8 cellular contexts compared by ENCODE assay signal in genomic region chr10:35089641-35090161, GRCh38. TPM values are rescaled to one million over a fixed set of nuclear protein-coding genes. Genes with fewer than 3 reads are reported as not detected.
DNase-seq lines count a peak whose midpoint lies in the region; ATAC-seq and TF ChIP-seq lines count a peak whose summit lies in the region.

No MANE protein-coding gene starts in this region.

- H3K27ac ChIP-seq in neural cell (ENCODE audit: low read length): peak overlapping the region; percentile 93

- peak overlapping the region; percentile 93 for H3K27ac Mint-ChIP-seq in activated CD4-positive, alpha-beta T cell treated with anti-CD3 and anti-CD28 coated beads, Interleukin-2, amount 10 ng/mL, durations not matched to agents 24 days and 14 days

- peak overlapping the region; percentile 84 for H3K4me3 Mint-ChIP-seq in activated CD4-positive, alpha-beta T cell treated with anti-CD3 and anti-CD28 coated beads, Interleukin-2, amount 10 ng/mL, durations not matched to agents 24 days and 14 days

- peak overlapping the region; percentile 93 for H3K9ac ChIP-seq in neural cell (ENCODE audit: low read length)

- H3K4me3 ChIP-seq in fibroblast of mammary gland (ENCODE audit: control insufficient read depth, low read depth, low read length): peak overlapping the region; percentile 86
- peak overlapping the region; percentile 91 for H3K4me3 ChIP-seq in neural cell (ENCODE audit: low read length)

- H4K20me1 ChIP-seq in neural cell (ENCODE audit: insufficient read depth): no peaks in the 10 kb centered on the region

- H3F3A ChIP-seq in neural cell (ENCODE audit: insufficient read depth, low read length, poor library complexity, severe bottlenecking): no peaks in the 10 kb centered on the region

- no peaks in the 10 kb centered on the region for H3K36me3 ChIP-seq in neural cell (ENCODE audit: insufficient read depth, low read length)

- no peaks in the 10 kb centered on the region for H3K9me3 ChIP-seq in neural cell (ENCODE audit: low read length)

- peaks cover 40% of the 10 kb centered on the region for H3K4me1 Mint-ChIP-seq in activated CD4-positive, alpha-beta T cell treated with anti-CD3 and anti-CD28 coated beads, Interleukin-2, amount 10 ng/mL, durations not matched to agents 24 days and 14 days

- TF ChIP-seq EP300 in neural cell (conservative IDR thresholded peaks at IDR 0.05; ENCODE audit: poor library complexity, severe bottlenecking): no peak

- peaks cover 3% of the 10 kb centered on the region for H3K27me3 Mint-ChIP-seq in activated CD4-positive, alpha-beta T cell treated with anti-CD3 and anti-CD28 coated beads, Interleukin-2, amount 10 ng/mL, durations not matched to agents 24 days and 14 days

- H3K79me2 ChIP-seq in neural cell (replicated peaks; ENCODE audit: insufficient read depth, low read length): peaks cover 42% of the 10 kb centered on the region

- H3K36me3 Mint-ChIP-seq in activated CD4-positive, alpha-beta T cell treated with anti-CD3 and anti-CD28 coated beads, Interleukin-2, amount 10 ng/mL, durations not matched to agents 24 days and 14 days (ENCODE audit: low read depth): peaks cover 11% of the 10 kb centered on the region

- TF ChIP-seq CTCF in fibroblast of mammary gland (conservative IDR thresholded peaks at IDR 0.05; ENCODE audit: control insufficient read depth, insufficient read depth, low read depth, low read length) (no peak), neural cell (IDR thresholded peaks at IDR 0.05; ENCODE audit: poor library complexity, severe bottlenecking) (no peak)

- peak overlapping the region; percentile 59 for H3K4me2 ChIP-seq in neural cell (ENCODE audit: low read length)

- ATAC-seq in GM19438 (IDR thresholded peaks at IDR 0.05; ENCODE audit: low read depth, unreplicated experiment) (peak; percentile 27), HG03460 (IDR thresholded peaks at IDR 0.05; ENCODE audit: unreplicated experiment) (peak; percentile 37), GM19467 (IDR thresholded peaks at IDR 0.05; ENCODE audit: unreplicated experiment) (no peak)

- H2AFZ ChIP-seq in neural cell (ENCODE audit: low read depth, low read length): peak overlapping the region; percentile 68

- TF ChIP-seq RAD21 in neural cell (conservative IDR thresholded peaks at IDR 0.05): no peak

- intact Hi-C loops in activated CD4-positive, alpha-beta T cell treated with anti-CD3 and anti-CD28 coated beads, Interleukin-2, amount 10 ng/mL, durations not matched to agents 24 days and 14 days (cut with micrococcal nuclease): loop anchor here (1.0 kb wide), 3 partner anchors 37 to 107 kb away; partner anchors contain the start of gene CREM

- no peaks in the 10 kb centered on the region for H3K27me3 ChIP-seq in neural cell (ENCODE audit: insufficient read depth, low read depth, low read length)

- peak; percentile 21 for DNase-seq in EL
- peak; percentile 83 for DNase-seq in activated CD4-positive, alpha-beta T cell treated with anti-CD3 and anti-CD28 coated beads, Interleukin-2, amount 10 ng/mL, durations not matched to agents 24 days and 14 days
- DNase-seq in fibroblast of mammary gland (ENCODE audit: low read depth): peak; percentile 44
- DNase-seq in activated gamma-delta T cell (lab: John Stamatoyannopoulos, UW): no peak

- H3K9me2 ChIP-seq in neural cell (ENCODE audit: insufficient read depth, low read length): no peaks in the 10 kb centered on the region

- H3K9me3 Mint-ChIP-seq in activated CD4-positive, alpha-beta T cell treated with anti-CD3 and anti-CD28 coated beads, Interleukin-2, amount 10 ng/mL, durations not matched to agents 24 days and 14 days: peaks cover 7% of the 10 kb centered on the region

TF ChIP-seq in neural cell, 6 proteins besides CTCF, POLR2A, EP300 and RAD21:
- TF ChIP-seq MXI1 (conservative IDR thresholded peaks at IDR 0.05; ENCODE audit: poor library complexity, severe bottlenecking): no peak
- TF ChIP-seq TAF1 (IDR thresholded peaks at IDR 0.05; ENCODE audit: low read depth): no peak
- no peak for TF ChIP-seq POLR2AphosphoS5 (IDR thresholded peaks at IDR 0.05)
- TF ChIP-seq SMC3 (conservative IDR thresholded peaks at IDR 0.05; ENCODE audit: poor library complexity): no peak
- TF ChIP-seq REST (IDR thresholded peaks at IDR 0.05; ENCODE audit: borderline replicate concordance): no peak
- TF ChIP-seq EZH2 (IDR thresholded peaks at IDR 0.05; ENCODE audit: borderline replicate concordance, insufficient read depth, low read length, poor library complexity, severe bottlenecking): no peak
TF ChIP-seq in neural cell: peak in this region for 0.

RNA-seq across cellular contexts. Expression of gene CUL2, which starts 0.4 kb away (rescaled TPM):
- total RNA-seq in activated CD4-positive, alpha-beta T cell treated with anti-CD3 and anti-CD28 coated beads, Interleukin-2, amount 10 ng/mL, durations not matched to agents 24 days and 14 days: 50.2 and 50.4 TPM in 2 replicates
- 40.5 and 51.9 TPM in 2 replicates for polyA plus RNA-seq in neural cell
- 70.4 and 74.0 TPM in 2 replicates for polyA minus RNA-seq in neural cell

RNA-seq across cellular contexts. Expression of gene CREM, which starts 36.9 kb away (rescaled TPM):
- total RNA-seq in activated CD4-positive, alpha-beta T cell treated with anti-CD3 and anti-CD28 coated beads, Interleukin-2, amount 10 ng/mL, durations not matched to agents 24 days and 14 days: 87.0 and 87.8 TPM in 2 replicates
- 54.1 and 67.3 TPM in 2 replicates for polyA plus RNA-seq in neural cell
- polyA minus RNA-seq in neural cell: 35.8 and 42.0 TPM in 2 replicates
